Comparison of ENCODE assay signal across 25 cellular contexts in the genomic region with DNA sequence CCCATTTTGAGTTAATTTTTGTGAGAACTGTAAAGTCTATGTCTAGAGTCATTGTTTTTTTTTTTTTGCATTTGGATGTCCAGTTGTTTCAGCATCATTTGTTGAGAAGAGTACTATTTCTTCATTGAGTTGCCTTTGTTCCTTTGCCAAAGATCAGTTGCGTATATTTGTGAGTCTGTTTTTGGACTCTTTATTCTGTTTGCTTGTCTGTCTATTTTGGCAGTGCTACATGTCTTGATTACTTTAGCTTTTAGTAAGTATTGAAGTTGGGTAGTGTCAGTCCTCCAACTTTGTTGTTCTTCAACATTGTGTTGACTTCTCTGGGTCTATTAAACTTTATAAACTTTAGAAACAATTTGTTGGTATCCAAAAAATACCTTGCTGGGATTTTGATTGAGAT. TPM values are rescaled to one million over a fixed set of nuclear protein-coding genes. Genes with fewer than 3 reads are reported as not detected.
DNase-seq lines count a peak whose midpoint lies in the region; TF ChIP-seq lines count a peak whose summit lies in the region.
"Had no signal": no experiment of that assay in that cellular context is flagged by ENCODE, and none has a peak within 500 bp of the region (broad histone marks: within the 10 kb centered on the region; RNA-seq: fewer than 3 reads in every experiment).

No MANE protein-coding gene starts in this region.

- H3K4me3 ChIP-seq in LNCaP clone FGC (ENCODE audit: low read depth, low read length) (no peak overlapping the region), H7 (ENCODE audit: insufficient read depth, low read depth, low read length) (no peak overlapping the region)
- H3K4me3 ChIP-seq: A549; BLaER1; BLaER1 treated with 17β-estradiol and CSF1 and Interleukin-3, amounts not matched to agents 10 nM and 100 nM had no signal

- H3K27me3 ChIP-seq in H7 (ENCODE audit: control insufficient read depth, insufficient read depth, low read length) = no peaks in the 10 kb centered on the region
- H3K27me3 ChIP-seq: BE2C; BLaER1; BLaER1 treated with 17β-estradiol and CSF1 and Interleukin-3, amounts not matched to agents 10 nM and 100 nM had no signal

- H3K36me3 ChIP-seq in H7 (replicated peaks; ENCODE audit: control insufficient read depth, insufficient read depth, low read length) = no peaks in the 10 kb centered on the region
- H3K36me3 ChIP-seq: BE2C had no signal

- TF ChIP-seq CTCF in LNCaP clone FGC (IDR thresholded peaks at IDR 0.05; ENCODE audit: control insufficient read depth, extremely low read depth, insufficient read depth) = no peak

- DNase-seq in LNCaP clone FGC (ENCODE audit: low read depth) (peak; percentile 17), H7 (no peak)
- DNase-seq: 8988T; ACHN; AML-193; BE2C; C1 segment of cervical spinal cord; Caco-2; Calu3; CD4-positive, alpha-beta memory T cell; CD4-positive, alpha-beta T cell; CD4-positive, CD25-positive, alpha-beta regulatory T cell; CD8-positive, alpha-beta memory T cell; CD8-positive, alpha-beta T cell; COR-L47; DMS 273 treated with DMSO at 0.1 percent for 48 hours; DMS153; DMS53; DMS79; DMS79 treated with DMSO at 0.1 percent for 48 hours; DND-41; EL had no signal

RNA-seq across cellular contexts. Expression of a gene that starts 31.6 kb away (rescaled TPM):
- total RNA-seq in H7 (2014; rRNA removed; shearing (Covaris generic)) = 0.24 and 2.7 TPM in 2 replicates
